In genomic region chr10:72332423-72333110, GRCh38 we compare ENCODE assay signal across 1 cellular context.
TF ChIP-seq lines count a peak whose summit lies in the region.

No MANE protein-coding gene starts in this region.

TF ChIP-seq in GM23338, 12 proteins besides CTCF, POLR2A, EP300 and RAD21:
- TF ChIP-seq ZNF462 (CRISPR knock-in tag; IDR thresholded peaks at IDR 0.05), result no peak
